Comparison of ENCODE assay signal across 23 cellular contexts in the genomic region with DNA sequence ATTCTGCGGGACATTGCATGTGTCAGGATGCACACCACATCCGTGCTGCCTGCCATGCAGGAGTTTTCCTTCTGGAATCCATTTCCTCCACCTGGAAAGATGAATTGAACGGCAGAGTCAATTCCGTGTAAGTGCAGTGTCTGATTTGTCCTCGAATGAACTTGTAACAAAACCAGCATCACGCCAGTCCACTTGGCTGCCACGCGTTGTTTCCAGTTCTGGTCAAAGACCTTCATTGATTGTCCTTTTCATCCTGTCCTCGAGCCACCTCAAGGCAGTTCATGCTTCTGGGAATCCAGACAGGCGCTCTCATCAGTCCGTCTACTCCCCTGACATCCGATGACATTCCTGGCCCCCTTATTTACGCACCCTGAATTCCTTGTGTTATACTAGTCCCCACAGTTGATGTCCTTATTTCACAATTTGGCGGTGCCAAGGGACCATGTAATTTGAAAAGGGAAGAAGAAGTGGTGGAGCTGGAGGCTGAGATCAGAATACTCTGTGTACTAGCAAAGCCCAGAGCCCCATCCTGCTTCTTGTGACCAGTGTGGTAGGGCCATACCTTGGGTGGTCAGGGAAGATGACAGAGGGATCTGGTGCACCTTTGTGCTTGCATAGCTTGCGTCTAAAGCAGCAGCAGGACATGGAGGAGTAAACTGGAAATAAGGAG.
DNase-seq lines count a peak whose midpoint lies in the region; ATAC-seq and TF ChIP-seq lines count a peak whose summit lies in the region.
"Had no signal": no experiment of that assay in that cellular context is flagged by ENCODE, and none has a peak within 500 bp of the region (broad histone marks: within the 10 kb centered on the region; RNA-seq: fewer than 3 reads in every experiment).

No MANE protein-coding gene starts in this region.

- ATAC-seq in heart right ventricle, result peak; percentile 39 to 80 (median 63)
- ATAC-seq in left ventricle myocardium superior, result peak; percentile 74
- ATAC-seq: A549; CD8-positive, alpha-beta T cell; GM12878; GM23338; HCT116 had no signal

- 38 to 45% methylated on average over 15 of the region's 15 CpGs for WGBS in heart right ventricle, 2 donors
- WGBS in neuronal stem cell (ENCODE audit: extremely low coverage in 2 of 2, insufficient read length in 2 of 2, insufficient replicate concordance in 1 of 2), 2 donors, result no CpG with 5 or more reads among the region's 15 CpGs

- no peak overlapping the region for H3K18ac ChIP-seq in neuronal stem cell (ENCODE audit: low read length)

- peak; percentile 17 to 28 for DNase-seq in heart right ventricle
- no peak for DNase-seq in right atrium auricular region (ENCODE audit: low spot score)
- DNase-seq in left ventricle myocardium superior, result peak; percentile 49
- no peak for DNase-seq in neuronal stem cell (ENCODE audit: low spot score)
- DNase-seq in D341Med (ENCODE audit: low spot score), result no peak
- DNase-seq in stimulated activated CD4-positive, alpha-beta T cell treated with anti-CD3 and anti-CD28 coated beads, Interleukin-4, amount 100 ng/mL, for 24 hours, result no peak
- no peak for DNase-seq in cortex of kidney (lab: John Stamatoyannopoulos, UW)
- DNase-seq in posterior vena cava (ENCODE audit: low spot score), result no peak
- DNase-seq: Calu3; CD8-positive, alpha-beta T cell; EL; KBM-7; NCI-H1105; NCI-H2081; NCI-H2171 treated with DMSO at 0.1 percent for 48 hours; NCI-H446 treated with DMSO at 0.1 percent for 48 hours; NK-92 treated with Interleukin-12 subunit alpha and Interleukin-12 subunit beta, amount 100 ng/mL, for 24 hours; SHP77 treated with DMSO at 0.1 percent for 48 hours had no signal

- H3K9me3 ChIP-seq in heart right ventricle (no peaks in the 10 kb centered on the region), right atrium auricular region (no peaks in the 10 kb centered on the region), neuronal stem cell (replicated peaks in 1 of 2; ENCODE audit: control insufficient read depth in 2 of 2, insufficient read depth in 1 of 2, low read depth in 1 of 2, low read length in 2 of 2) (no peaks in the 10 kb centered on the region)
- H3K9me3 ChIP-seq: A549; BLaER1 treated with 17β-estradiol and CSF1 and Interleukin-3, amounts not matched to agents 10 nM and 100 nM had no signal

- peak overlapping the region; percentile 23 for H3K23ac ChIP-seq in neuronal stem cell (ENCODE audit: low read depth, low read length, poor library complexity)

- no peak overlapping the region for H4K91ac ChIP-seq in neuronal stem cell (ENCODE audit: low read depth, low read length, poor library complexity)

- no peak overlapping the region for H2BK5ac ChIP-seq in neuronal stem cell (ENCODE audit: low read length)

- no peak overlapping the region for H4K8ac ChIP-seq in neuronal stem cell (ENCODE audit: low read depth, low read length)

- intact Hi-C loops in heart right ventricle (cut with DNase I) (no loop called here), left ventricle myocardium superior (cut with micrococcal nuclease) (no loop called here), posterior vena cava (cut with DNase I) (no loop called here)

- no peak overlapping the region for H2BK12ac ChIP-seq in neuronal stem cell (ENCODE audit: low read length)

- TF ChIP-seq CTCF in heart right ventricle (IDR thresholded peaks at IDR 0.05), result no peak
- TF ChIP-seq CTCF in right atrium auricular region (IDR thresholded peaks at IDR 0.05), result no peak

- H3K79me1 ChIP-seq in neuronal stem cell (ENCODE audit: low read depth, low read length), result no peaks in the 10 kb centered on the region

- peak overlapping the region in 1 of 10 donors; percentile 19 for H3K27ac ChIP-seq in heart right ventricle
- no peak overlapping the region for H3K27ac ChIP-seq in right atrium auricular region
- no peak overlapping the region for H3K27ac ChIP-seq in neuronal stem cell (replicated peaks; ENCODE audit: low read length)
- H3K27ac ChIP-seq: BLaER1 treated with 17β-estradiol and CSF1 and Interleukin-3, amounts not matched to agents 10 nM and 100 nM had no signal

- no peak overlapping the region for H3K14ac ChIP-seq in neuronal stem cell (ENCODE audit: low read length)

- no peak overlapping the region for H3K9ac ChIP-seq in neuronal stem cell (ENCODE audit: low read depth, low read length, poor library complexity)
- H3K9ac ChIP-seq: BLaER1 treated with 17β-estradiol and CSF1 and Interleukin-3, amounts not matched to agents 10 nM and 100 nM had no signal

- no peak overlapping the region for H2AFZ ChIP-seq in neuronal stem cell (ENCODE audit: low read length)
- H2AFZ ChIP-seq: GM23338 had no signal

- peaks cover 0 to 9% (median 0%) of the 10 kb centered on the region in 7 donors for H3K27me3 ChIP-seq in heart right ventricle
- no peaks in the 10 kb centered on the region for H3K27me3 ChIP-seq in right atrium auricular region
- no peaks in the 10 kb centered on the region for H3K27me3 ChIP-seq in neuronal stem cell (ENCODE audit: control insufficient read depth in 3 of 3, insufficient read depth in 3 of 3, low read depth in 1 of 3, low read length in 3 of 3)
- H3K27me3 ChIP-seq: BLaER1 treated with 17β-estradiol and CSF1 and Interleukin-3, amounts not matched to agents 10 nM and 100 nM had no signal

- H3K4me3 ChIP-seq in heart right ventricle, result no peak overlapping the region
- no peak overlapping the region for H3K4me3 ChIP-seq in right atrium auricular region
- H3K4me3 ChIP-seq in neuronal stem cell (ENCODE audit: low read length in 2 of 2), result no peak overlapping the region
- H3K4me3 ChIP-seq: A549; BLaER1 treated with 17β-estradiol and CSF1 and Interleukin-3, amounts not matched to agents 10 nM and 100 nM; GM12878; GM23338 had no signal

- H2BK15ac ChIP-seq in neuronal stem cell (ENCODE audit: low read length), result peak overlapping the region; percentile 25

- H3K4me1 ChIP-seq in heart right ventricle (peaks cover 0 to 18% (median 9%) of the 10 kb centered on the region in 9 donors), right atrium auricular region (no peaks in the 10 kb centered on the region), neuronal stem cell (ENCODE audit: control insufficient read depth in 2 of 2, insufficient read depth in 1 of 2, low read depth in 1 of 2, low read length in 2 of 2) (peaks cover 0 to 2% of the 10 kb centered on the region in 2 donors)

- H3K4me2 ChIP-seq in neuronal stem cell (ENCODE audit: insufficient read depth, low read length, poor library complexity, severe bottlenecking), result no peak overlapping the region
- H3K4me2 ChIP-seq: A549; BLaER1 treated with 17β-estradiol and CSF1 and Interleukin-3, amounts not matched to agents 10 nM and 100 nM; GM23338 had no signal

- H2AK5ac ChIP-seq in neuronal stem cell (ENCODE audit: low read depth, low read length), result peak overlapping the region; percentile 41

- H3K4ac ChIP-seq in neuronal stem cell (ENCODE audit: low read length), result no peak overlapping the region

- H2BK120ac ChIP-seq in neuronal stem cell (ENCODE audit: low read depth, low read length), result no peak overlapping the region

- H3K36me3 ChIP-seq in heart right ventricle (no peaks in the 10 kb centered on the region), right atrium auricular region (no peaks in the 10 kb centered on the region), neuronal stem cell (replicated peaks in 1 of 2; ENCODE audit: control insufficient read depth in 2 of 2, insufficient read depth in 2 of 2, low read length in 2 of 2) (no peaks in the 10 kb centered on the region)
- H3K36me3 ChIP-seq: BLaER1 treated with 17β-estradiol and CSF1 and Interleukin-3, amounts not matched to agents 10 nM and 100 nM had no signal

Comparison
In these comparisons a context has a peak if more than half of its experiments do, and no peak if none do; other contexts are left out.
1. DNase-seq: peak in heart right ventricle (2 of 2) and left ventricle myocardium superior (single experiment); none in right atrium auricular region (single experiment), neuronal stem cell (single experiment), D341Med (single experiment), stimulated activated CD4-positive, alpha-beta T cell treated with anti-CD3 and anti-CD28 coated beads, Interleukin-4, amount 100 ng/mL, for 24 hours (single experiment), cortex of kidney (single experiment) and posterior vena cava (single experiment).